ENCODE assay signal across 1 cellular context in the genomic region with DNA sequence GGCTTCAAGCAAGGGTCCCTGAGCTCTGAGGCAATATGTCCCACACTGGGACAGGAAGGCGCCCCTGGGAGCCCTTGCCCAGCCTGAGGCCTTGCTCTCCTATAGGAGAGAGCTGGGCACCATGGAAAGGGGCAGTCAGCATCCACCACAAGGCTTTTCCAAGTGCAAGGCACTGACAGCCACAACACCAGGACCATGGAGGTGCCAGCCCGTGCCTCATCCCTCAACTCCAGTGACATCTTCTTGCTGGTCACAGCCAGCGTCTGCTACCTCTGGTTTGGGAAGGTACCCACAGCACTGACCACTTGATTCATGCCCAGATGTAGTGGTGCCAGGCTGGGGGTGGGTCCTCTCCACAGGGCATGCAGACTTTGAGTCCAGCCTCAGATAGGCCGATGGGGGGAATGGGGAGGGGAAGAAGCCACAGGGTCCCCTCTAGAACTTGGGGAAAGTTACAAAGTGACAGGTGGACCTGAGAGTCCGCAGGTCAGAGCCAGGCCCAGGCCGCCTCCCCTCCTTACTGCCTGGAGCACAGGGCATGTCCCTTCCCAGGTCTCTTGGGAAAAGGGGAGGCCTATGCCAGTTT.
A peak's percentile ranks its signal among the peaks of the same experiment; 100 is the strongest.
TF ChIP-seq lines count a peak whose summit lies in the region.

No MANE protein-coding gene starts in this region.

TF ChIP-seq in HepG2, 621 proteins besides CTCF, POLR2A, EP300 and RAD21:
- TF ChIP-seq HOXA5 (CRISPR knock-in tag; IDR thresholded peaks at IDR 0.05) (no peak), NR2F6 (IDR thresholded peaks at IDR 0.05) (no peak), NR2F6 (CRISPR knock-in tag; IDR thresholded peaks at IDR 0.05) (no peak), REXO4 (CRISPR knock-in tag; IDR thresholded peaks at IDR 0.05; ENCODE audit: borderline replicate concordance) (no peak), ZKSCAN1 (IDR thresholded peaks at IDR 0.05; ENCODE audit: low read length) (no peak), TEAD2 (CRISPR knock-in tag; IDR thresholded peaks at IDR 0.05) (no peak), ATF1 (CRISPR knock-in tag; IDR thresholded peaks at IDR 0.05) (no peak), SP4 (CRISPR knock-in tag; IDR thresholded peaks at IDR 0.05) (peak; percentile 24; the same call in 1 of the 2 replicates), ZNF205 (CRISPR knock-in tag; IDR thresholded peaks at IDR 0.05) (no peak)
